In genomic region chr16:62752837-62753236, GRCh38 we compare ENCODE assay signal across 16 cellular contexts.
A peak's percentile ranks its signal among the peaks of the same experiment; 100 is the strongest.
DNase-seq lines count a peak whose midpoint lies in the region; TF ChIP-seq lines count a peak whose summit lies in the region.
"Had no signal": no experiment of that assay in that cellular context is flagged by ENCODE, and none has a peak within 500 bp of the region (broad histone marks: within the 10 kb centered on the region; RNA-seq: fewer than 3 reads in every experiment).

No MANE protein-coding gene starts in this region.

- peak; percentile 78 to 86 for DNase-seq in NCI-H2081 (lab: John Stamatoyannopoulos, UW)
- DNase-seq in astrocyte of the hippocampus (ENCODE audit: low read depth, low spot score): peak; percentile 6
- no peak for DNase-seq in T-helper 1 cell
- DNase-seq in SIG-M5 treated with dmso at 0.1 percent for 504 hours (lab: John Stamatoyannopoulos, UW; ENCODE audit: unreplicated experiment): no peak
- no peak for DNase-seq in HEK293T (ENCODE audit: extremely low spot score)
- DNase-seq: CD4-positive, CD25-positive, alpha-beta regulatory T cell; HCEC 1CT; KG1; NCI-H1092 treated with DMSO at 0.1 percent for 48 hours; NCI-H1436 treated with DMSO at 0.1 percent for 48 hours; NCI-H345; NCI-H524; NCI-H82; T-helper 17 cell had no signal

- H3K4me2 ChIP-seq in BLaER1 treated with 17β-estradiol and CSF1 and Interleukin-3, amounts not matched to agents 10 nM and 100 nM: peak overlapping the region; percentile 5 to 53 (median 28); a peak in 15 of 22 replicates
- H3K4me2 ChIP-seq in neural cell (ENCODE audit: low read length): no peak overlapping the region

- H3K27me3 ChIP-seq in BLaER1 treated with 17β-estradiol and CSF1 and Interleukin-3, amounts not matched to agents 10 nM and 100 nM: no peaks in the 10 kb centered on the region
- no peaks in the 10 kb centered on the region for H3K27me3 ChIP-seq in neural cell (ENCODE audit: insufficient read depth, low read depth, low read length)

- H3K36me3 ChIP-seq in BLaER1 treated with 17β-estradiol and CSF1 and Interleukin-3, amounts not matched to agents 10 nM and 100 nM: no peaks in the 10 kb centered on the region
- H3K36me3 ChIP-seq in neural cell (ENCODE audit: insufficient read depth, low read length): no peaks in the 10 kb centered on the region

- H4K20me1 ChIP-seq in BLaER1 treated with 17β-estradiol and CSF1 and Interleukin-3, amounts not matched to agents 10 nM and 100 nM: no peaks in the 10 kb centered on the region
- no peaks in the 10 kb centered on the region for H4K20me1 ChIP-seq in neural cell (ENCODE audit: insufficient read depth)

- TF ChIP-seq RAD21 in neural cell (conservative IDR thresholded peaks at IDR 0.05): no peak

- CTCF ChIA-PET in HEK293T (lab: Yijun Ruan, JAX): interaction anchor here (0.5 kb wide), 1 partner anchor 754 kb away, joined by 8 read pairs; no protein-coding TSS in a partner anchor

- H3K9me3 ChIP-seq in BLaER1 treated with 17β-estradiol and CSF1 and Interleukin-3, amounts not matched to agents 10 nM and 100 nM (replicated peaks in 1 of 11): peaks cover 25 to 53% (median 39%) of the 10 kb centered on the region in 11 experiments
- H3K9me3 ChIP-seq in neural cell (ENCODE audit: low read length): no peaks in the 10 kb centered on the region

- POLR2A ChIA-PET in HEK293T (lab: Yijun Ruan, JAX): no interaction called here

- peak; percentile 24 for TF ChIP-seq EP300 in neural cell (conservative IDR thresholded peaks at IDR 0.05; ENCODE audit: poor library complexity, severe bottlenecking)

- peaks cover 4% of the 10 kb centered on the region for H3F3A ChIP-seq in neural cell (ENCODE audit: insufficient read depth, low read length, poor library complexity, severe bottlenecking)

- H3K4me3 ChIP-seq in BLaER1 treated with 17β-estradiol and CSF1 and Interleukin-3, amounts not matched to agents 10 nM and 100 nM: no peak overlapping the region
- H3K4me3 ChIP-seq in neural cell (ENCODE audit: low read length): no peak overlapping the region

- no peaks in the 10 kb centered on the region for H3K79me2 ChIP-seq in neural cell (replicated peaks; ENCODE audit: insufficient read depth, low read length)

- no peaks in the 10 kb centered on the region for H3K9me2 ChIP-seq in neural cell (ENCODE audit: insufficient read depth, low read length)

- peak overlapping the region in 2 of 11 experiments; percentile 25 to 28; a peak in 1 of 22 replicates for H3K27ac ChIP-seq in BLaER1 treated with 17β-estradiol and CSF1 and Interleukin-3, amounts not matched to agents 10 nM and 100 nM
- peak overlapping the region; percentile 47 for H3K27ac ChIP-seq in neural cell (ENCODE audit: low read length)

- no peak for TF ChIP-seq CTCF in neural cell (IDR thresholded peaks at IDR 0.05; ENCODE audit: poor library complexity, severe bottlenecking)

- peaks cover 4 to 43% (median 11%) of the 10 kb centered on the region in 10 experiments; a peak in 17 of 20 replicates for H3K4me1 ChIP-seq in BLaER1 treated with 17β-estradiol and CSF1 and Interleukin-3, amounts not matched to agents 10 nM and 100 nM

- no peak overlapping the region for H3K9ac ChIP-seq in BLaER1 treated with 17β-estradiol and CSF1 and Interleukin-3, amounts not matched to agents 10 nM and 100 nM
- no peak overlapping the region for H3K9ac ChIP-seq in neural cell (ENCODE audit: low read length)

- no peak overlapping the region for H2AFZ ChIP-seq in neural cell (ENCODE audit: low read depth, low read length)

TF ChIP-seq in neural cell, 6 proteins besides CTCF, POLR2A, EP300 and RAD21:
- TF ChIP-seq, protein P1, sequence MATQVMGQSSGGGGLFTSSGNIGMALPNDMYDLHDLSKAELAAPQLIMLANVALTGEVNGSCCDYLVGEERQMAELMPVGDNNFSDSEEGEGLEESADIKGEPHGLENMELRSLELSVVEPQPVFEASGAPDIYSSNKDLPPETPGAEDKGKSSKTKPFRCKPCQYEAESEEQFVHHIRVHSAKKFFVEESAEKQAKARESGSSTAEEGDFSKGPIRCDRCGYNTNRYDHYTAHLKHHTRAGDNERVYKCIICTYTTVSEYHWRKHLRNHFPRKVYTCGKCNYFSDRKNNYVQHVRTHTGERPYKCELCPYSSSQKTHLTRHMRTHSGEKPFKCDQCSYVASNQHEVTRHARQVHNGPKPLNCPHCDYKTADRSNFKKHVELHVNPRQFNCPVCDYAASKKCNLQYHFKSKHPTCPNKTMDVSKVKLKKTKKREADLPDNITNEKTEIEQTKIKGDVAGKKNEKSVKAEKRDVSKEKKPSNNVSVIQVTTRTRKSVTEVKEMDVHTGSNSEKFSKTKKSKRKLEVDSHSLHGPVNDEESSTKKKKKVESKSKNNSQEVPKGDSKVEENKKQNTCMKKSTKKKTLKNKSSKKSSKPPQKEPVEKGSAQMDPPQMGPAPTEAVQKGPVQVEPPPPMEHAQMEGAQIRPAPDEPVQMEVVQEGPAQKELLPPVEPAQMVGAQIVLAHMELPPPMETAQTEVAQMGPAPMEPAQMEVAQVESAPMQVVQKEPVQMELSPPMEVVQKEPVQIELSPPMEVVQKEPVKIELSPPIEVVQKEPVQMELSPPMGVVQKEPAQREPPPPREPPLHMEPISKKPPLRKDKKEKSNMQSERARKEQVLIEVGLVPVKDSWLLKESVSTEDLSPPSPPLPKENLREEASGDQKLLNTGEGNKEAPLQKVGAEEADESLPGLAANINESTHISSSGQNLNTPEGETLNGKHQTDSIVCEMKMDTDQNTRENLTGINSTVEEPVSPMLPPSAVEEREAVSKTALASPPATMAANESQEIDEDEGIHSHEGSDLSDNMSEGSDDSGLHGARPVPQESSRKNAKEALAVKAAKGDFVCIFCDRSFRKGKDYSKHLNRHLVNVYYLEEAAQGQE (IDR thresholded peaks at IDR 0.05; ENCODE audit: borderline replicate concordance): peak; percentile 30
- no peak for TF ChIP-seq SMC3 (conservative IDR thresholded peaks at IDR 0.05; ENCODE audit: poor library complexity)
TF ChIP-seq in neural cell: peak in this region for 1.

TF ChIP-seq in HEK293T, 16 proteins besides CTCF, POLR2A, EP300 and RAD21:
- no peak for TF ChIP-seq ARNT (IDR thresholded peaks at IDR 0.05)
- TF ChIP-seq ELF4 (IDR thresholded peaks at IDR 0.05): no peak
- TF ChIP-seq L3MBTL2 (conservative IDR thresholded peaks at IDR 0.05): no peak
- no peak for TF ChIP-seq FOXK2 (IDR thresholded peaks at IDR 0.05)
- TF ChIP-seq FOXA1 (IDR thresholded peaks at IDR 0.05): no peak
- TF ChIP-seq NFRKB (IDR thresholded peaks at IDR 0.05): no peak
- TF ChIP-seq LEF1 (IDR thresholded peaks at IDR 0.05; ENCODE audit: borderline replicate concordance): no peak
- no peak for TF ChIP-seq ZNF384 (IDR thresholded peaks at IDR 0.05)
- TF ChIP-seq SP1 (IDR thresholded peaks at IDR 0.05): no peak
- no peak for TF ChIP-seq CTBP1 (IDR thresholded peaks at IDR 0.05; ENCODE audit: borderline replicate concordance)
- TF ChIP-seq BHLHE40 (IDR thresholded peaks at IDR 0.05; ENCODE audit: borderline replicate concordance): no peak

Comparison
In these comparisons a context has a peak if more than half of its experiments do, and no peak if none do; other contexts are left out.
1. DNase-seq: peak in NCI-H2081 (2 of 2) and astrocyte of the hippocampus (single experiment); none in T-helper 1 cell (0 of 5), SIG-M5 treated with dmso at 0.1 percent for 504 hours (single experiment) and HEK293T (single experiment).